29 cellular contexts compared by ENCODE assay signal in genomic region chr17:79774561-79774975, GRCh38. TPM values are rescaled to one million over a fixed set of nuclear protein-coding genes. Genes with fewer than 3 reads are reported as not detected.
DNase-seq lines count a peak whose midpoint lies in the region; ATAC-seq and TF ChIP-seq lines count a peak whose summit lies in the region.
"Had no signal": no experiment of that assay in that cellular context is flagged by ENCODE, and none has a peak within 500 bp of the region (broad histone marks: within the 10 kb centered on the region; RNA-seq: fewer than 3 reads in every experiment).

No MANE protein-coding gene starts in this region.

- TF ChIP-seq CTCF in body of pancreas (IDR thresholded peaks at IDR 0.05) (no peak), nephron progenitor cell (IDR thresholded peaks at IDR 0.05) (no peak)

- intact Hi-C loops in body of pancreas (cut with DNase I) = no loop called here

- H3K36me3 ChIP-seq in NT2/D1 (ENCODE audit: insufficient read depth, insufficient read length, low read length) (peaks cover 4% of the 10 kb centered on the region), body of pancreas (replicated peaks in 1 of 2; ENCODE audit: insufficient read depth in 1 of 2, low read depth in 2 of 2) (no peaks in the 10 kb centered on the region)

- DNase-seq in NT2/D1 (ENCODE audit: low read depth, low spot score) (no peak), body of pancreas (no peak), nephron progenitor cell (no peak), NCI-H2081 treated with DMSO at 0.1 percent for 48 hours (lab: John Stamatoyannopoulos, UW) (no peak)
- DNase-seq in activated CD4-positive, CD25-positive, alpha-beta regulatory T cell (lab: John Stamatoyannopoulos, UW) = no peak
- DNase-seq in natural killer cell treated with Interleukin-12 subunit alpha and Interleukin-12 subunit beta and Interleukin-15 and Interleukin-18, amount 100 ng/mL, for 72 hours (ENCODE audit: low spot score) = no peak
- no peak for DNase-seq in activated CD8-positive, alpha-beta memory T cell treated with anti-CD3 and anti-CD28 coated beads, Interleukin-2, amount 50 U/mL, for 4 hours
- DNase-seq: C1 segment of cervical spinal cord; CD4-positive, alpha-beta memory T cell; COR-L47; DMS53; GM23248; HCEC 1CT; Karpas-422; NCI-H1092; NCI-H1417 treated with DMSO at 0.1 percent for 48 hours; NCI-H1694 treated with DMSO at 0.1 percent for 48 hours; NCI-H446 treated with DMSO at 0.1 percent for 48 hours; NCI-H526; NCI-H82; NK-92 treated with Interleukin-12 subunit alpha and Interleukin-12 subunit beta, amount 100 ng/mL, for 24 hours; PC-9; Right ventricle myocardium superior; RPMI8226 had no signal

- no peak overlapping the region for H3K27ac Mint-ChIP-seq in nephron progenitor cell
- no peak overlapping the region for H3K27ac Mint-ChIP-seq in natural killer cell treated with Interleukin-12 subunit alpha and Interleukin-12 subunit beta and Interleukin-15 and Interleukin-18, amount 100 ng/mL, for 72 hours
- H3K27ac Mint-ChIP-seq: CD4-positive, alpha-beta memory T cell had no signal

- 33 to 36% methylated on average over 2 to 8 of the region's 8 CpGs for WGBS in body of pancreas, 2 donors

- no peaks in the 10 kb centered on the region for H3K9me3 Mint-ChIP-seq in nephron progenitor cell
- H3K9me3 Mint-ChIP-seq in natural killer cell treated with Interleukin-12 subunit alpha and Interleukin-12 subunit beta and Interleukin-15 and Interleukin-18, amount 100 ng/mL, for 72 hours = no peaks in the 10 kb centered on the region

- H3K4me1 ChIP-seq in NT2/D1 (ENCODE audit: insufficient read depth, insufficient read length) (peaks cover 14% of the 10 kb centered on the region), body of pancreas (peaks cover 46% of the 10 kb centered on the region)

- peaks cover 5% of the 10 kb centered on the region for H3K27me3 Mint-ChIP-seq in nephron progenitor cell (ENCODE audit: low read depth, poor library complexity)
- H3K27me3 Mint-ChIP-seq in natural killer cell treated with Interleukin-12 subunit alpha and Interleukin-12 subunit beta and Interleukin-15 and Interleukin-18, amount 100 ng/mL, for 72 hours = peaks cover 40 to 45% of the 10 kb centered on the region in 2 donors

- H3K27ac ChIP-seq in body of pancreas = peak overlapping the region; percentile 9 to 62 (median 34)
- H3K27ac ChIP-seq: GM23248, HL-60, PC-9, SJSA1 had no signal

- no peak for ATAC-seq in body of pancreas
- no peak for ATAC-seq in natural killer cell treated with Interleukin-12 subunit alpha and Interleukin-12 subunit beta and Interleukin-15 and Interleukin-18, amount 100 ng/mL, for 72 hours

- TF ChIP-seq POLR2A in body of pancreas (IDR thresholded peaks at IDR 0.05) = no peak

- H3K9me3 ChIP-seq in NT2/D1 (ENCODE audit: insufficient read depth, low read length) (no peaks in the 10 kb centered on the region), body of pancreas (no peaks in the 10 kb centered on the region)
- H3K9me3 ChIP-seq: SJSA1 had no signal

- H3K4me1 Mint-ChIP-seq in nephron progenitor cell = peaks cover 64% of the 10 kb centered on the region
- H3K4me1 Mint-ChIP-seq in natural killer cell treated with Interleukin-12 subunit alpha and Interleukin-12 subunit beta and Interleukin-15 and Interleukin-18, amount 100 ng/mL, for 72 hours (ENCODE audit: low read depth in 2 of 2) = peaks cover 7 to 16% of the 10 kb centered on the region in 2 donors

- peak overlapping the region; percentile 13 for H3K4me3 Mint-ChIP-seq in nephron progenitor cell
- no peak overlapping the region for H3K4me3 Mint-ChIP-seq in natural killer cell treated with Interleukin-12 subunit alpha and Interleukin-12 subunit beta and Interleukin-15 and Interleukin-18, amount 100 ng/mL, for 72 hours
- H3K4me3 Mint-ChIP-seq: CD4-positive, alpha-beta memory T cell had no signal

- H3K27me3 ChIP-seq in NT2/D1 (ENCODE audit: insufficient read depth, insufficient read length) (peaks cover 8% of the 10 kb centered on the region), body of pancreas (no peaks in the 10 kb centered on the region)

- H3K4me3 ChIP-seq in NT2/D1 (ENCODE audit: insufficient read length, low read depth) (no peak overlapping the region), body of pancreas (no peak overlapping the region)
- H3K4me3 ChIP-seq: GM23248, PC-9, SJSA1 had no signal

- peak overlapping the region; percentile 45 for H3K9ac ChIP-seq in NT2/D1 (ENCODE audit: insufficient read length, low read depth)
- H3K9ac ChIP-seq: GM23248 had no signal

- peaks cover 8% of the 10 kb centered on the region for H3K36me3 Mint-ChIP-seq in nephron progenitor cell (ENCODE audit: low read depth)
- H3K36me3 Mint-ChIP-seq in natural killer cell treated with Interleukin-12 subunit alpha and Interleukin-12 subunit beta and Interleukin-15 and Interleukin-18, amount 100 ng/mL, for 72 hours = peaks cover 4% of the 10 kb centered on the region
- H3K36me3 Mint-ChIP-seq: CD4-positive, alpha-beta memory T cell had no signal

RNA-seq across cellular contexts. Expression of gene CBX2, which starts 3.4 kb away (rescaled TPM):
- total RNA-seq in body of pancreas = 1 to 10 TPM; 1.6 to 2.0 TPM
- 1 to 10 TPM in 1 of 2 donors, under 1 TPM in 1; 0.95 to 2.1 TPM for total RNA-seq in natural killer cell treated with Interleukin-12 subunit alpha and Interleukin-12 subunit beta and Interleukin-15 and Interleukin-18, amount 100 ng/mL, for 72 hours

RNA-seq across cellular contexts. Expression of gene CBX8, which starts 22.3 kb away (rescaled TPM):
- total RNA-seq in body of pancreas = 1 to 10 TPM; 1.6 to 1.8 TPM
- total RNA-seq in natural killer cell treated with Interleukin-12 subunit alpha and Interleukin-12 subunit beta and Interleukin-15 and Interleukin-18, amount 100 ng/mL, for 72 hours = 10 to 100 TPM in 1 of 2 donors, 1 to 10 TPM in 1; 9.8 to 46.4 TPM

RNA-seq across cellular contexts. Expression of gene ENPP7, which starts 43.8 kb away (rescaled TPM):
- total RNA-seq in body of pancreas = not detected
- under 1 TPM in 1 of 2 donors, not detected in 1; 0.14 TPM for total RNA-seq in natural killer cell treated with Interleukin-12 subunit alpha and Interleukin-12 subunit beta and Interleukin-15 and Interleukin-18, amount 100 ng/mL, for 72 hours
- total RNA-seq: A673, Daoy, G401, GM23248, PC-9, Right ventricle myocardium superior, SJSA1 had no signal
